In genomic region chr1:163821679-163822078, GRCh38 we compare ENCODE assay signal across 25 cellular contexts.
"Had no signal": no experiment of that assay in that cellular context is flagged by ENCODE, and none has a peak within 500 bp of the region (broad histone marks: within the 10 kb centered on the region; RNA-seq: fewer than 3 reads in every experiment).

No MANE protein-coding gene starts in this region.

- H3K4me3 ChIP-seq: colonic mucosa, esophagus muscularis mucosa, gastrocnemius medialis, heart right ventricle, left lung, lower lobe of right lung had no signal

- H3K36me3 Mint-ChIP-seq: naive thymus-derived CD4-positive, alpha-beta T cell; natural killer cell had no signal

- DNase-seq: colonic mucosa; cortex of kidney; effector CD8-positive, alpha-beta T cell; effector memory CD8-positive, alpha-beta T cell; endodermal cell; foreskin melanocyte; gastrocnemius medialis; glutamatergic neuron; head of caudate nucleus; heart right ventricle; hippocampal formation; kidney; kidney glomerular epithelial cell; left colon; left lung; left ventricle myocardium superior; lower lobe of right lung; mesenchymal stem cell; midbrain; naive thymus-derived CD4-positive, alpha-beta T cell; natural killer cell had no signal

- H3K9me3 Mint-ChIP-seq: dendritic cell treated with granulocyte-macrophage colony-stimulating factor and Interleukin-4, amounts not matched to agents 40 ng/mL and 50 ng/mL, for 4 days; effector memory CD8-positive, alpha-beta T cell; endodermal cell; natural killer cell had no signal

- H3K27me3 Mint-ChIP-seq: dendritic cell treated with granulocyte-macrophage colony-stimulating factor and Interleukin-4, amounts not matched to agents 40 ng/mL and 50 ng/mL, for 4 days; effector memory CD8-positive, alpha-beta T cell; naive thymus-derived CD4-positive, alpha-beta T cell had no signal

- H3K4me1 Mint-ChIP-seq: endodermal cell; naive thymus-derived CD4-positive, alpha-beta T cell; natural killer cell had no signal

- H3K4me1 ChIP-seq: colonic mucosa, esophagus muscularis mucosa, left lung, lower lobe of right lung had no signal

- H3K4me3 Mint-ChIP-seq: dendritic cell treated with granulocyte-macrophage colony-stimulating factor and Interleukin-4, amounts not matched to agents 40 ng/mL and 50 ng/mL, for 4 days; effector memory CD8-positive, alpha-beta T cell; endodermal cell; naive thymus-derived CD4-positive, alpha-beta T cell; natural killer cell had no signal

- H3K27me3 ChIP-seq: colonic mucosa, esophagus muscularis mucosa, gastrocnemius medialis, heart right ventricle, left lung had no signal

- H3K36me3 ChIP-seq: colonic mucosa, esophagus muscularis mucosa, gastrocnemius medialis, heart right ventricle, left lung, lower lobe of right lung had no signal

- FAIRE-seq: endometrium, islet of Langerhans, kidney had no signal

- H3K9me3 ChIP-seq: colonic mucosa, esophagus muscularis mucosa, gastrocnemius medialis, lower lobe of right lung had no signal

- ATAC-seq: effector memory CD8-positive, alpha-beta T cell; gastrocnemius medialis; heart right ventricle; left colon; left lung; left ventricle myocardium superior; lower lobe of right lung; naive thymus-derived CD4-positive, alpha-beta T cell; natural killer cell had no signal

- H3K27ac ChIP-seq: colonic mucosa, esophagus muscularis mucosa, gastrocnemius medialis, heart right ventricle, left lung, lower lobe of right lung had no signal

- H3K27ac Mint-ChIP-seq: dendritic cell treated with granulocyte-macrophage colony-stimulating factor and Interleukin-4, amounts not matched to agents 40 ng/mL and 50 ng/mL, for 4 days; effector memory CD8-positive, alpha-beta T cell; endodermal cell; naive thymus-derived CD4-positive, alpha-beta T cell; natural killer cell had no signal
